10 cellular contexts compared by ENCODE assay signal in the genomic region with DNA sequence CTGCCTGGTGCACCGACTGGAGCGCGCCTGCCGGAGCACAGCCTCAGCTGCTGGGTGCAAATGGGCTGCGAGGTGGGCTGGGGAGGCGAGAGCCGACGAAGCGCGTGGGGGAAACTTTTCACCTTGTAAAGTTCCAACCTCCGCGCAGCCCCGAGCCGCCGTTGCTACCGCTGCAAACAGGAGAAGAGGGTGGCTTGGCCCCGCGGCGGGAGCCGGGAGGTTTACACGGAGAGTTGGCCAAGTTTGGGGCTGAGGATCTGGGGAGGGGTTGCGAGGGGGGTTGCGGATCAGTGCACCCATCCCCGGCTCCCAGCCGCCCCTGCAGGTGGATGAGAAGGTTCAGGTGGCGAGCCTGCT. TPM values are rescaled to one million over a fixed set of nuclear protein-coding genes. Genes with fewer than 3 reads are reported as not detected.
DNase-seq lines count a peak whose midpoint lies in the region; ATAC-seq and TF ChIP-seq lines count a peak whose summit lies in the region.
"Had no signal": no experiment of that assay in that cellular context is flagged by ENCODE, and none has a peak within 500 bp of the region (broad histone marks: within the 10 kb centered on the region; RNA-seq: fewer than 3 reads in every experiment).

No MANE protein-coding gene starts in this region.

- DNase-seq in Right ventricle myocardium superior (no peak), left cardiac atrium (no peak), epithelial cell of proximal tubule (ENCODE audit: low read depth) (no peak)
- DNase-seq in activated CD8-positive, alpha-beta T cell treated with anti-CD3 and anti-CD28 coated beads for 36 hours = no peak

- no peaks in the 10 kb centered on the region for H3K36me3 Mint-ChIP-seq in nephron (ENCODE audit: low read depth)
- peaks cover 1% of the 10 kb centered on the region for H3K36me3 Mint-ChIP-seq in activated CD8-positive, alpha-beta T cell treated with anti-CD3 and anti-CD28 coated beads for 36 hours (ENCODE audit: low read depth)

- peaks cover 37% of the 10 kb centered on the region for H3K27me3 Mint-ChIP-seq in nephron (ENCODE audit: low read depth)
- peaks cover 46% of the 10 kb centered on the region for H3K27me3 Mint-ChIP-seq in activated CD8-positive, alpha-beta T cell treated with anti-CD3 and anti-CD28 coated beads for 36 hours

- POLR2A ChIA-PET in activated CD8-positive, alpha-beta T cell treated with anti-CD3 and anti-CD28 coated beads for 36 hours (lab: Charles Lee) = no interaction called here

- peaks cover 7% of the 10 kb centered on the region for H3K9me3 Mint-ChIP-seq in nephron
- H3K9me3 Mint-ChIP-seq in activated CD8-positive, alpha-beta T cell treated with anti-CD3 and anti-CD28 coated beads for 36 hours = peaks cover 5% of the 10 kb centered on the region

- peak overlapping the region; percentile 78 to 93 (median 85) for H3K27ac Mint-ChIP-seq in nephron
- no peak overlapping the region for H3K27ac Mint-ChIP-seq in activated CD8-positive, alpha-beta T cell treated with anti-CD3 and anti-CD28 coated beads for 36 hours
- H3K27ac Mint-ChIP-seq: CD4-positive, alpha-beta memory T cell had no signal

- peak overlapping the region; percentile 94 to 97 (median 95) for H3K4me3 Mint-ChIP-seq in nephron
- no peak overlapping the region for H3K4me3 Mint-ChIP-seq in activated CD8-positive, alpha-beta T cell treated with anti-CD3 and anti-CD28 coated beads for 36 hours
- H3K4me3 Mint-ChIP-seq: CD4-positive, alpha-beta memory T cell had no signal

- intact Hi-C loops in Right ventricle myocardium superior (cut with DNase I) = no loop called here
- intact Hi-C loops in left cardiac atrium (cut with DNase I) = no loop called here
- intact Hi-C loops in activated CD8-positive, alpha-beta T cell treated with anti-CD3 and anti-CD28 coated beads for 36 hours (cut with micrococcal nuclease) = no loop called here

- H3K4me3 ChIP-seq in epithelial cell of proximal tubule (ENCODE audit: low read depth, low read length) = peak overlapping the region; percentile 47

- peak; percentile 31 for ATAC-seq in Right ventricle myocardium superior (ENCODE audit: poor library complexity)
- ATAC-seq in left cardiac atrium = no peak
- ATAC-seq in activated CD8-positive, alpha-beta T cell treated with anti-CD3 and anti-CD28 coated beads for 36 hours = no peak
- no peak for ATAC-seq in GM19463 (IDR thresholded peaks at IDR 0.05; ENCODE audit: unreplicated experiment)
- no peak for ATAC-seq in GM21723 (IDR thresholded peaks at IDR 0.05; ENCODE audit: unreplicated experiment)
- ATAC-seq in GM21390 (IDR thresholded peaks at IDR 0.05; ENCODE audit: unreplicated experiment) = no peak

- CTCF ChIA-PET in activated CD8-positive, alpha-beta T cell treated with anti-CD3 and anti-CD28 coated beads for 36 hours (lab: Charles Lee) = no interaction called here

- TF ChIP-seq CTCF in epithelial cell of proximal tubule (conservative IDR thresholded peaks at IDR 0.05; ENCODE audit: low read depth, low read length) = no peak
- no peak for TF ChIP-seq CTCF in nephron (IDR thresholded peaks at IDR 0.05; ENCODE audit: unreplicated experiment in 3 of 3)
- TF ChIP-seq CTCF in activated CD8-positive, alpha-beta T cell treated with anti-CD3 and anti-CD28 coated beads for 36 hours (IDR thresholded peaks at IDR 0.05) = no peak

- H3K4me1 Mint-ChIP-seq in nephron = peaks cover 44% of the 10 kb centered on the region
- no peaks in the 10 kb centered on the region for H3K4me1 Mint-ChIP-seq in activated CD8-positive, alpha-beta T cell treated with anti-CD3 and anti-CD28 coated beads for 36 hours (ENCODE audit: low read depth)

RNA-seq across cellular contexts. Expression of gene FAT3, which starts 0.6 kb away (rescaled TPM):
- 0.24 TPM for total RNA-seq in Right ventricle myocardium superior
- under 1 TPM; 0.77 to 0.92 TPM for total RNA-seq in left cardiac atrium
- 0.80 and 1.2 TPM in 2 replicates for total RNA-seq in epithelial cell of proximal tubule
- total RNA-seq in activated CD8-positive, alpha-beta T cell treated with anti-CD3 and anti-CD28 coated beads for 36 hours = not detected
- total RNA-seq: CD4-positive, alpha-beta memory T cell; T-helper 2 cell treated with Interferon-gamma antibody and Interleukin-4, amounts not matched to agents 100 ng/mL and 5 ng/mL, for 36 hours had no signal
